In the genomic region with DNA sequence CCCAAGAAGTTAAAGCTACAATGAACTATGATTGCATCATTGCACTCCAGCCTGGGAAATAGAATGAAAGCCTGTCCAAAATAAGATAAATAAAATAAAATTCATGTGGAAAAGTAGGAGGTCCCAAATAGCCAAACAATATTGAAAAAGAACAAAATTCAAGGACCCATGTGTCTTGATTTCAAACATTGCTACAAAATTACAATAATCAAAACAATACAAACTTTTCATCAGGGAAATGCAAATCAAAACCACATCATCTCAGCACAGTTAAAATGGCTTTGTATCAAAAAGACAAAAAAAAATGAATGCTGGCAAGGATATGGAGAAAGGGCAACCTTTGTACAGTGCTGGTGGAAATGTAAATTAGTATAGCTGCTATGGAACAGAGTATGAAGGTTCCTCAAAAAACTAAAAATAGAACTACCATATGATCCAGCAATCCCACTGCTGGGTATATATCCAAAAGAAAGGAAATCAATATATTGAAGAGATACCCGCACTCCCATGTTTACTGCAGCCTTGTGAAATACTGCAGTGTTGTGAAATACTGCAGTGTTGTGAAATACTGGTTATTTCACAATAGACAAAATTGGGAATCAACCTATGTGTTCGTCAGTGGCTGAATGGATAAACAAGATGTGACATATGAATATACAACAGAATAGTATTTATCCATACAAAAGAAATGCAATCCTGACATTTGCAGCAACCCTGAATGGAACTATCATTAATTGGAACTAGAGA, we compare ENCODE assay signal across 1 cellular context.
TF ChIP-seq lines count a peak whose summit lies in the region.

No MANE protein-coding gene starts in this region.

TF ChIP-seq in HepG2, 621 proteins besides CTCF, POLR2A, EP300 and RAD21 (continued from another document and continues in another):
- TF ChIP-seq SOX13 (IDR thresholded peaks at IDR 0.05) (peak; percentile 62; the same call in 1 of the 2 replicates), SOX13 (CRISPR knock-in tag; conservative IDR thresholded peaks at IDR 0.05 in 1 of 2, IDR thresholded peaks at IDR 0.05 in 1 of 2) (peak in 1 of 2 experiments; percentile 55; a peak in 1 of 4 replicates), NFKB2 (CRISPR knock-in tag; IDR thresholded peaks at IDR 0.05; ENCODE audit: borderline replicate concordance) (no peak), ZNF280B (CRISPR knock-in tag; IDR thresholded peaks at IDR 0.05; ENCODE audit: borderline replicate concordance) (no peak), SOX5 (CRISPR knock-in tag; IDR thresholded peaks at IDR 0.05; ENCODE audit: borderline replicate concordance) (peak; percentile 66; the same call in 1 of the 2 replicates), ZNF878 (CRISPR knock-in tag; IDR thresholded peaks at IDR 0.05) (peak; percentile 35; the same call in 1 of the 2 replicates), PBX3 (CRISPR knock-in tag; IDR thresholded peaks at IDR 0.05; ENCODE audit: borderline replicate concordance) (no peak), PHF21A (CRISPR knock-in tag; IDR thresholded peaks at IDR 0.05) (no peak), IRF2 (CRISPR knock-in tag; IDR thresholded peaks at IDR 0.05) (peak; percentile 43; the same call in 1 of the 2 replicates), ETV5 (CRISPR knock-in tag; IDR thresholded peaks at IDR 0.05; ENCODE audit: borderline replicate concordance) (peak; percentile 11; the same call in 1 of the 2 replicates), ZC3H13 (CRISPR knock-in tag; IDR thresholded peaks at IDR 0.05) (no peak), SMAD3 (CRISPR knock-in tag; IDR thresholded peaks at IDR 0.05) (peak; percentile 53; the same call in 1 of the 2 replicates), SMC3 (IDR thresholded peaks at IDR 0.05; ENCODE audit: low read length) (peak; percentile 34; the same call in 1 of the 2 replicates), CEBPG (CRISPR knock-in tag; IDR thresholded peaks at IDR 0.05) (peak; percentile 98), ZC3H4 (CRISPR knock-in tag; IDR thresholded peaks at IDR 0.05; ENCODE audit: borderline replicate concordance) (no peak), MIER3 (CRISPR knock-in tag; IDR thresholded peaks at IDR 0.05; ENCODE audit: borderline replicate concordance) (peak; percentile 91; the same call in 1 of the 2 replicates), ZFP90 (CRISPR knock-in tag; IDR thresholded peaks at IDR 0.05; ENCODE audit: borderline replicate concordance) (no peak), CEBPB (IDR thresholded peaks at IDR 0.05; ENCODE audit: borderline replicate concordance, low read depth, low read length) (peak; percentile 99), FOXK1 (CRISPR knock-in tag; IDR thresholded peaks at IDR 0.05; ENCODE audit: borderline replicate concordance, low read depth) (peak; percentile 95; the same call in 1 of the 2 replicates), ATAD3A (CRISPR knock-in tag; IDR thresholded peaks at IDR 0.05) (no peak)
- TF ChIP-seq, protein P1, sequence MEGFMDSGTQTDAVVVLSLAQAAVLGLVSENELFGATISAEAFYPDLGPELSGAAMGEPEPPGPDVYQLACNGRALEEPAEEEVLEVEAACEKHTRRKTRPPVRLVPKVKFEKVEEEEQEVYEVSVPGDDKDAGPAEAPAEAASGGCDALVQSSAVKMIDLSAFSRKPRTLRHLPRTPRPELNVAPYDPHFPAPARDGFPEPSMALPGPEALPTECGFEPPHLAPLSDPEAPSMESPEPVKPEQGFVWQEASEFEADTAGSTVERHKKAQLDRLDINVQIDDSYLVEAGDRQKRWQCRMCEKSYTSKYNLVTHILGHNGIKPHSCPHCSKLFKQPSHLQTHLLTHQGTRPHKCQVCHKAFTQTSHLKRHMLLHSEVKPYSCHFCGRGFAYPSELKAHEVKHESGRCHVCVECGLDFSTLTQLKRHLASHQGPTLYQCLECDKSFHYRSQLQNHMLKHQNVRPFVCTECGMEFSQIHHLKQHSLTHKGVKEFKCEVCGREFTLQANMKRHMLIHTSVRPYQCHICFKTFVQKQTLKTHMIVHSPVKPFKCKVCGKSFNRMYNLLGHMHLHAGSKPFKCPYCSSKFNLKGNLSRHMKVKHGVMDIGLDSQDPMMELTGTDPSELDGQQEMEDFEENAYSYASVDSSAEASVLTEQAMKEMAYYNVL (CRISPR knock-in tag; IDR thresholded peaks at IDR 0.05; ENCODE audit: borderline replicate concordance): 0 out of 2 replicates have a peak, but pooled peaks have one; percentile 50
- TF ChIP-seq, protein P2, sequence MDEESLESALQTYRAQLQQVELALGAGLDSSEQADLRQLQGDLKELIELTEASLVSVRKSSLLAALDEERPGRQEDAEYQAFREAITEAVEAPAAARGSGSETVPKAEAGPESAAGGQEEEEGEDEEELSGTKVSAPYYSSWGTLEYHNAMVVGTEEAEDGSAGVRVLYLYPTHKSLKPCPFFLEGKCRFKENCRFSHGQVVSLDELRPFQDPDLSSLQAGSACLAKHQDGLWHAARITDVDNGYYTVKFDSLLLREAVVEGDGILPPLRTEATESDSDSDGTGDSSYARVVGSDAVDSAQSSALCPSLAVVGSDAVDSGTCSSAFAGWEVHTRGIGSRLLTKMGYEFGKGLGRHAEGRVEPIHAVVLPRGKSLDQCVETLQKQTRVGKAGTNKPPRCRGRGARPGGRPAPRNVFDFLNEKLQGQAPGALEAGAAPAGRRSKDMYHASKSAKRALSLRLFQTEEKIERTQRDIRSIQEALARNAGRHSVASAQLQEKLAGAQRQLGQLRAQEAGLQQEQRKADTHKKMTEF (CRISPR knock-in tag; IDR thresholded peaks at IDR 0.05): peak; percentile 72
- TF ChIP-seq, protein P3, sequence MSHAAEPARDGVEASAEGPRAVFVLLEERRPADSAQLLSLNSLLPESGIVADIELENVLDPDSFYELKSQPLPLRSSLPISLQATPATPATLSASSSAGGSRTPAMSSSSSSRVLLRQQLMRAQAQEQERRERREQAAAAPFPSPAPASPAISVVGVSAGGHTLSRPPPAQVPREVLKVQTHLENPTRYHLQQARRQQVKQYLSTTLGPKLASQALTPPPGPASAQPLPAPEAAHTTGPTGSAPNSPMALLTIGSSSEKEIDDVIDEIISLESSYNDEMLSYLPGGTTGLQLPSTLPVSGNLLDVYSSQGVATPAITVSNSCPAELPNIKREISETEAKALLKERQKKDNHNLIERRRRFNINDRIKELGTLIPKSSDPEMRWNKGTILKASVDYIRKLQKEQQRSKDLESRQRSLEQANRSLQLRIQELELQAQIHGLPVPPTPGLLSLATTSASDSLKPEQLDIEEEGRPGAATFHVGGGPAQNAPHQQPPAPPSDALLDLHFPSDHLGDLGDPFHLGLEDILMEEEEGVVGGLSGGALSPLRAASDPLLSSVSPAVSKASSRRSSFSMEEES (CRISPR knock-in tag; IDR thresholded peaks at IDR 0.05): no peak
- TF ChIP-seq, protein P4, sequence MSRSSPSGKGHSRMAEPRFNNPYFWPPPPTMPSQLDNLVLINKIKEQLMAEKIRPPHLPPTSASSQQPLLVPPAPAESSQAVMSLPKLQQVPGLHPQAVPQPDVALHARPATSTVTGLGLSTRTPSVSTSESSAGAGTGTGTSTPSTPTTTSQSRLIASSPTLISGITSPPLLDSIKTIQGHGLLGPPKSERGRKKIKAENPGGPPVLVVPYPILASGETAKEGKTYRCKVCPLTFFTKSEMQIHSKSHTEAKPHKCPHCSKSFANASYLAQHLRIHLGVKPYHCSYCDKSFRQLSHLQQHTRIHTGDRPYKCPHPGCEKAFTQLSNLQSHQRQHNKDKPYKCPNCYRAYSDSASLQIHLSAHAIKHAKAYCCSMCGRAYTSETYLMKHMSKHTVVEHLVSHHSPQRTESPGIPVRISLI (CRISPR knock-in tag; IDR thresholded peaks at IDR 0.05; ENCODE audit: borderline replicate concordance): no peak
- TF ChIP-seq, protein P5, sequence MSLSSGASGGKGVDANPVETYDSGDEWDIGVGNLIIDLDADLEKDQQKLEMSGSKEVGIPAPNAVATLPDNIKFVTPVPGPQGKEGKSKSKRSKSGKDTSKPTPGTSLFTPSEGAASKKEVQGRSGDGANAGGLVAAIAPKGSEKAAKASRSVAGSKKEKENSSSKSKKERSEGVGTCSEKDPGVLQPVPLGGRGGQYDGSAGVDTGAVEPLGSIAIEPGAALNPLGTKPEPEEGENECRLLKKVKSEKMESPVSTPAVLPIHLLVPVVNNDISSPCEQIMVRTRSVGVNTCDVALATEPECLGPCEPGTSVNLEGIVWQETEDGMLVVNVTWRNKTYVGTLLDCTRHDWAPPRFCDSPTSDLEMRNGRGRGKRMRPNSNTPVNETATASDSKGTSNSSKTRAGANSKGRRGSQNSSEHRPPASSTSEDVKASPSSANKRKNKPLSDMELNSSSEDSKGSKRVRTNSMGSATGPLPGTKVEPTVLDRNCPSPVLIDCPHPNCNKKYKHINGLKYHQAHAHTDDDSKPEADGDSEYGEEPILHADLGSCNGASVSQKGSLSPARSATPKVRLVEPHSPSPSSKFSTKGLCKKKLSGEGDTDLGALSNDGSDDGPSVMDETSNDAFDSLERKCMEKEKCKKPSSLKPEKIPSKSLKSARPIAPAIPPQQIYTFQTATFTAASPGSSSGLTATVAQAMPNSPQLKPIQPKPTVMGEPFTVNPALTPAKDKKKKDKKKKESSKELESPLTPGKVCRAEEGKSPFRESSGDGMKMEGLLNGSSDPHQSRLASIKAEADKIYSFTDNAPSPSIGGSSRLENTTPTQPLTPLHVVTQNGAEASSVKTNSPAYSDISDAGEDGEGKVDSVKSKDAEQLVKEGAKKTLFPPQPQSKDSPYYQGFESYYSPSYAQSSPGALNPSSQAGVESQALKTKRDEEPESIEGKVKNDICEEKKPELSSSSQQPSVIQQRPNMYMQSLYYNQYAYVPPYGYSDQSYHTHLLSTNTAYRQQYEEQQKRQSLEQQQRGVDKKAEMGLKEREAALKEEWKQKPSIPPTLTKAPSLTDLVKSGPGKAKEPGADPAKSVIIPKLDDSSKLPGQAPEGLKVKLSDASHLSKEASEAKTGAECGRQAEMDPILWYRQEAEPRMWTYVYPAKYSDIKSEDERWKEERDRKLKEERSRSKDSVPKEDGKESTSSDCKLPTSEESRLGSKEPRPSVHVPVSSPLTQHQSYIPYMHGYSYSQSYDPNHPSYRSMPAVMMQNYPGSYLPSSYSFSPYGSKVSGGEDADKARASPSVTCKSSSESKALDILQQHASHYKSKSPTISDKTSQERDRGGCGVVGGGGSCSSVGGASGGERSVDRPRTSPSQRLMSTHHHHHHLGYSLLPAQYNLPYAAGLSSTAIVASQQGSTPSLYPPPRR (CRISPR knock-in tag; IDR thresholded peaks at IDR 0.05; ENCODE audit: borderline replicate concordance): peak; percentile 40; the same call in 1 of the 2 replicates
- TF ChIP-seq, protein P6, sequence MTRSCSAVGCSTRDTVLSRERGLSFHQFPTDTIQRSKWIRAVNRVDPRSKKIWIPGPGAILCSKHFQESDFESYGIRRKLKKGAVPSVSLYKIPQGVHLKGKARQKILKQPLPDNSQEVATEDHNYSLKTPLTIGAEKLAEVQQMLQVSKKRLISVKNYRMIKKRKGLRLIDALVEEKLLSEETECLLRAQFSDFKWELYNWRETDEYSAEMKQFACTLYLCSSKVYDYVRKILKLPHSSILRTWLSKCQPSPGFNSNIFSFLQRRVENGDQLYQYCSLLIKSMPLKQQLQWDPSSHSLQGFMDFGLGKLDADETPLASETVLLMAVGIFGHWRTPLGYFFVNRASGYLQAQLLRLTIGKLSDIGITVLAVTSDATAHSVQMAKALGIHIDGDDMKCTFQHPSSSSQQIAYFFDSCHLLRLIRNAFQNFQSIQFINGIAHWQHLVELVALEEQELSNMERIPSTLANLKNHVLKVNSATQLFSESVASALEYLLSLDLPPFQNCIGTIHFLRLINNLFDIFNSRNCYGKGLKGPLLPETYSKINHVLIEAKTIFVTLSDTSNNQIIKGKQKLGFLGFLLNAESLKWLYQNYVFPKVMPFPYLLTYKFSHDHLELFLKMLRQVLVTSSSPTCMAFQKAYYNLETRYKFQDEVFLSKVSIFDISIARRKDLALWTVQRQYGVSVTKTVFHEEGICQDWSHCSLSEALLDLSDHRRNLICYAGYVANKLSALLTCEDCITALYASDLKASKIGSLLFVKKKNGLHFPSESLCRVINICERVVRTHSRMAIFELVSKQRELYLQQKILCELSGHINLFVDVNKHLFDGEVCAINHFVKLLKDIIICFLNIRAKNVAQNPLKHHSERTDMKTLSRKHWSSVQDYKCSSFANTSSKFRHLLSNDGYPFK (CRISPR knock-in tag; IDR thresholded peaks at IDR 0.05; ENCODE audit: borderline replicate concordance): no peak
- TF ChIP-seq, protein P7, sequence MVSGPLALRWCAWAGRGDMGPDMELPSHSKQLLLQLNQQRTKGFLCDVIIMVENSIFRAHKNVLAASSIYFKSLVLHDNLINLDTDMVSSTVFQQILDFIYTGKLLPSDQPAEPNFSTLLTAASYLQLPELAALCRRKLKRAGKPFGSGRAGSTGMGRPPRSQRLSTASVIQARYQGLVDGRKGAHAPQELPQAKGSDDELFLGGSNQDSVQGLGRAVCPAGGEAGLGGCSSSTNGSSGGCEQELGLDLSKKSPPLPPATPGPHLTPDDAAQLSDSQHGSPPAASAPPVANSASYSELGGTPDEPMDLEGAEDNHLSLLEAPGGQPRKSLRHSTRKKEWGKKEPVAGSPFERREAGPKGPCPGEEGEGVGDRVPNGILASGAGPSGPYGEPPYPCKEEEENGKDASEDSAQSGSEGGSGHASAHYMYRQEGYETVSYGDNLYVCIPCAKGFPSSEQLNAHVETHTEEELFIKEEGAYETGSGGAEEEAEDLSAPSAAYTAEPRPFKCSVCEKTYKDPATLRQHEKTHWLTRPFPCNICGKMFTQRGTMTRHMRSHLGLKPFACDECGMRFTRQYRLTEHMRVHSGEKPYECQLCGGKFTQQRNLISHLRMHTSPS (CRISPR knock-in tag; IDR thresholded peaks at IDR 0.05; ENCODE audit: low read depth): no peak
- TF ChIP-seq, protein P8, sequence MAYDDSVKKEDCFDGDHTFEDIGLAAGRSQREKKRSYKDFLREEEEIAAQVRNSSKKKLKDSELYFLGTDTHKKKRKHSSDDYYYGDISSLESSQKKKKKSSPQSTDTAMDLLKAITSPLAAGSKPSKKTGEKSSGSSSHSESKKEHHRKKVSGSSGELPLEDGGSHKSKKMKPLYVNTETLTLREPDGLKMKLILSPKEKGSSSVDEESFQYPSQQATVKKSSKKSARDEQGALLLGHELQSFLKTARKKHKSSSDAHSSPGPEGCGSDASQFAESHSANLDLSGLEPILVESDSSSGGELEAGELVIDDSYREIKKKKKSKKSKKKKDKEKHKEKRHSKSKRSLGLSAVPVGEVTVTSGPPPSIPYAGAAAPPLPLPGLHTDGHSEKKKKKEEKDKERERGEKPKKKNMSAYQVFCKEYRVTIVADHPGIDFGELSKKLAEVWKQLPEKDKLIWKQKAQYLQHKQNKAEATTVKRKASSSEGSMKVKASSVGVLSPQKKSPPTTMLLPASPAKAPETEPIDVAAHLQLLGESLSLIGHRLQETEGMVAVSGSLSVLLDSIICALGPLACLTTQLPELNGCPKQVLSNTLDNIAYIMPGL (CRISPR knock-in tag; IDR thresholded peaks at IDR 0.05; ENCODE audit: borderline replicate concordance in 1 of 2, low read depth in 1 of 2): no peak
